ENCODE assay signal across 25 cellular contexts in the genomic region with DNA sequence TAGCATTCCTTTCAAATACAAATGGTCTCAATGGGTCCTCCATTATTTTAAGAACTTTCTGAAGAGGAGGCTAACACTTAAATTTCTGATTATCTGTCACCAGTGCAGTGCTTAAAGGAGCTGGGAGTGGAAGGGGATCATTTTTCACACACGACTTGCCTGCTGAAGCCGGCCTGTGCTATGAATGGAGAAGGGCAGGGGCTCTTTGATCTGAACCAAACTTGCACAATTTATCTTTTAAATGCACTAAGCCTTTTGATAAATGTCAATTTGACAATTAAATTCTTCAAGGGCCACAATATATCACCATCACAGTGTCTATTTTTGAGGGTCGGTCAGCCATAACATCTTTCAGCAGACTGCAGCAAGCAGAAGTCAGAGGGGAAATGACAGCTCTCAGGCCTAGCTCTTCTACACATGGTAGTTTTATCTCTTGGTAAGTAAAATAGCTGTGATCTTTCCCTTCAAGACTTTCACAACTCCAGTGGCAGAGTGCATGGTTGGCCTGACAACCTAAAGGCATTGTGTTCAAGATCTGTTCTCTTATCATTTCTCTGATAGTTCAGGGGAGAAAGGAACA.
DNase-seq lines count a peak whose midpoint lies in the region; ATAC-seq and TF ChIP-seq lines count a peak whose summit lies in the region.
"Had no signal": no experiment of that assay in that cellular context is flagged by ENCODE, and none has a peak within 500 bp of the region (broad histone marks: within the 10 kb centered on the region; RNA-seq: fewer than 3 reads in every experiment).

No MANE protein-coding gene starts in this region.

- intact Hi-C loops in ovary (cut with DNase I), result no loop called here

- no peaks in the 10 kb centered on the region for H3K36me3 ChIP-seq in endodermal cell (ENCODE audit: control insufficient read depth, insufficient read depth, low read length)
- no peaks in the 10 kb centered on the region for H3K36me3 ChIP-seq in neuron (ENCODE audit: insufficient read depth, low read length)
- no peaks in the 10 kb centered on the region for H3K36me3 ChIP-seq in ovary
- H3K36me3 ChIP-seq: SJCRH30 had no signal

- H3K4me3 ChIP-seq in GM12865 (ENCODE audit: low read depth, low read length) (no peak overlapping the region), endodermal cell (ENCODE audit: low read length) (peak overlapping the region; percentile 37), neuron (ENCODE audit: low read length) (peak overlapping the region; percentile 35), ovary (no peak overlapping the region)
- H3K4me3 ChIP-seq: PC-9, SJCRH30 had no signal

- peaks cover 19% of the 10 kb centered on the region for H3K9me3 Mint-ChIP-seq in endodermal cell

- TF ChIP-seq CTCF in GM12865 (IDR thresholded peaks at IDR 0.05; ENCODE audit: insufficient read depth, low read depth, low read length, missing control alignments), result no peak
- no peak for TF ChIP-seq CTCF in endodermal cell (conservative IDR thresholded peaks at IDR 0.05)
- TF ChIP-seq CTCF in ovary (IDR thresholded peaks at IDR 0.05), result no peak

- H3K4me1 ChIP-seq in endodermal cell (ENCODE audit: control insufficient read depth, insufficient read depth, low read length), result peaks cover 17% of the 10 kb centered on the region
- peaks cover 44% of the 10 kb centered on the region for H3K4me1 ChIP-seq in neuron (ENCODE audit: insufficient read depth, low read length)
- H3K4me1 ChIP-seq in ovary (ENCODE audit: insufficient read depth), result no peaks in the 10 kb centered on the region

- no peak for TF ChIP-seq POLR2A in ovary (IDR thresholded peaks at IDR 0.05)

- H3K4me1 Mint-ChIP-seq in endodermal cell, result peaks cover 47% of the 10 kb centered on the region
- H3K4me1 Mint-ChIP-seq: IgD-negative memory B cell had no signal

- WGBS in endodermal cell (ENCODE audit: insufficient coverage in 1 of 2, insufficient read length in 1 of 2), 2 experiments, result 53 to 65% methylated on average over 2 to 3 of the region's 3 CpGs
- WGBS in ovary, 3 donors, result 77 to 80% (median 78%) methylated on average over 3 of the region's 3 CpGs

- no peak overlapping the region for H3K4me3 Mint-ChIP-seq in endodermal cell
- H3K4me3 Mint-ChIP-seq: IgD-negative memory B cell had no signal

- DNase-seq in GM12865 (ENCODE audit: low read depth), result peak; percentile 19
- no peak for DNase-seq in endodermal cell
- DNase-seq in mucosa of gallbladder (ENCODE audit: low spot score), result no peak
- no peak for DNase-seq in ovary
- DNase-seq: Calu3, DMS79 treated with DMSO at 0.1 percent for 48 hours, GF-D8, HCEC 1CT, NCI-H1092, NCI-H1417 treated with DMSO at 0.1 percent for 48 hours, NCI-H1694 treated with DMSO at 0.1 percent for 48 hours, NCI-H2081, NCI-H2171 treated with DMSO at 0.1 percent for 48 hours, NCI-H345, NCI-H510A treated with DMSO at 0.1 percent for 48 hours, NCI-H774, PC-9, SJCRH30 had no signal

- no peak overlapping the region for H3K27ac Mint-ChIP-seq in endodermal cell
- H3K27ac Mint-ChIP-seq: IgD-negative memory B cell had no signal

- ATAC-seq in HG02885 (IDR thresholded peaks at IDR 0.05; ENCODE audit: poor library complexity, unreplicated experiment), result peak; percentile 63
- no peak for ATAC-seq in HG03460 (IDR thresholded peaks at IDR 0.05; ENCODE audit: unreplicated experiment)
- ATAC-seq: Right ventricle myocardium inferior had no signal

- H3K27ac ChIP-seq in endodermal cell (ENCODE audit: low read depth, low read length), result peak overlapping the region; percentile 0
- H3K27ac ChIP-seq in ovary, result no peak overlapping the region
- H3K27ac ChIP-seq: HL-60, KMS-11, PC-9, SJCRH30 had no signal

- no peaks in the 10 kb centered on the region for H3K27me3 ChIP-seq in endodermal cell (ENCODE audit: control insufficient read depth, insufficient read depth, low read length, poor library complexity, severe bottlenecking)
- no peaks in the 10 kb centered on the region for H3K27me3 ChIP-seq in neuron (ENCODE audit: insufficient read depth, low read length)
- no peaks in the 10 kb centered on the region for H3K27me3 ChIP-seq in ovary
- H3K27me3 ChIP-seq: SJCRH30 had no signal

- no peak for TF ChIP-seq EP300 in ovary (IDR thresholded peaks at IDR 0.05)

- H2AFZ ChIP-seq in neuron (ENCODE audit: low read depth, low read length), result peak overlapping the region; percentile 69
- H2AFZ ChIP-seq: PC-9 had no signal

- no peak overlapping the region for H3K9ac ChIP-seq in endodermal cell (ENCODE audit: extremely low read depth, low read length, poor library complexity, severe bottlenecking)
- H3K9ac ChIP-seq: KMS-11 had no signal

- peaks cover 12% of the 10 kb centered on the region for H3K36me3 Mint-ChIP-seq in endodermal cell (ENCODE audit: low read depth)
- H3K36me3 Mint-ChIP-seq: IgD-negative memory B cell had no signal

- no peaks in the 10 kb centered on the region for H3K27me3 Mint-ChIP-seq in endodermal cell (ENCODE audit: insufficient read depth)

- peaks cover 18% of the 10 kb centered on the region for H3K9me3 ChIP-seq in endodermal cell (ENCODE audit: control insufficient read depth, low read length)
- peaks cover 6% of the 10 kb centered on the region for H3K9me3 ChIP-seq in neuron (ENCODE audit: low read length)
- H3K9me3 ChIP-seq in ovary, result no peaks in the 10 kb centered on the region

Comparison
In these comparisons a context has a peak if more than half of its experiments do, and no peak if none do; other contexts are left out.
1. H3K4me3 ChIP-seq: peak in endodermal cell (single experiment) and neuron (single experiment); none in GM12865 (single experiment) and ovary (single experiment).